ENCODE assay signal across 7 cellular contexts in genomic region chr4:186363038-186363437, GRCh38.
A peak's percentile ranks its signal among the peaks of the same experiment; 100 is the strongest.
DNase-seq lines count a peak whose midpoint lies in the region; ATAC-seq and TF ChIP-seq lines count a peak whose summit lies in the region.
"Not testable (repeated sequence)": the region's sequence is repeated elsewhere in the genome, so short reads cannot be mapped to it uniquely, and the experiment has no call there.

No MANE protein-coding gene starts in this region.

- not testable (repeated sequence) for H4K20me1 ChIP-seq in DND-41 (ENCODE audit: insufficient read depth, low read length); HCT116 (ENCODE audit: insufficient read depth); neural progenitor cell (ENCODE audit: low read depth)

- peaks cover 28% of the 10 kb centered on the region for H3K9me3 Mint-ChIP-seq in neural progenitor cell

- RAD21 ChIA-PET in HCT116 (lab: Charles Lee; ENCODE audit: low non-redundant PET in 1 of 2, low total read pairs in 2 of 2, uncharacterized antibody in 2 of 2, unreplicated experiment in 2 of 2), result not testable (repeated sequence)

- not testable (repeated sequence) for H3K9me2 ChIP-seq in HCT116 (ENCODE audit: insufficient read depth)

- not testable (repeated sequence) for H3K4me3 Mint-ChIP-seq in neural progenitor cell

- not testable (repeated sequence) for H3K9ac ChIP-seq in DND-41 (ENCODE audit: low read depth, low read length); HCT116 (ENCODE audit: low read length); neural progenitor cell

- not testable (repeated sequence) for H3K79me2 ChIP-seq in DND-41 (ENCODE audit: insufficient read depth, low read length); HCT116 (ENCODE audit: insufficient read depth, low read length); neural progenitor cell (ENCODE audit: low read depth)

- H3F3A ChIP-seq in neural progenitor cell (ENCODE audit: low read depth), result not testable (repeated sequence)

- not testable (repeated sequence) for ATAC-seq in DND-41 (ENCODE audit: insufficient read depth, low read depth); HCT116

- not testable (repeated sequence) for H3K4me2 ChIP-seq in DND-41 (ENCODE audit: insufficient read depth, low read length); HCT116 (ENCODE audit: low read length); neural progenitor cell

- CTCF ChIA-PET in HCT116 (lab: Charles Lee), result not testable (repeated sequence)

- not testable (repeated sequence) for H3K4me1 Mint-ChIP-seq in neural progenitor cell

- H3K27ac Mint-ChIP-seq in neural progenitor cell, result not testable (repeated sequence)

- H3K9me3 ChIP-seq in DND-41 (ENCODE audit: insufficient read depth, low read length, severe bottlenecking) (peaks cover 11% of the 10 kb centered on the region), HCT116 (ENCODE audit: control insufficient read depth in 1 of 2, insufficient read depth in 1 of 2, low read depth in 1 of 2, low read length in 2 of 2) (peaks cover 7 to 13% of the 10 kb centered on the region in 2 experiments; a peak in 2 of 4 replicates), neural progenitor cell (ENCODE audit: low read depth) (peaks cover 12% of the 10 kb centered on the region)

- H3K27ac ChIP-seq in DND-41 (ENCODE audit: low read length); HCT116 (ENCODE audit: low read depth, low read length); neural progenitor cell: not testable (repeated sequence)

- not testable (repeated sequence) for H3K27me3 Mint-ChIP-seq in neural progenitor cell (ENCODE audit: insufficient read depth, low read depth)

- peak; percentile 34; the same call in 1 of the 2 replicates for TF ChIP-seq RAD21 in HCT116 (IDR thresholded peaks at IDR 0.05; ENCODE audit: low read depth)

- intact Hi-C loops in HCT116 (cut with micrococcal nuclease), result not testable (repeated sequence)

- not testable (repeated sequence) for H3K4me3 ChIP-seq in DND-41 (ENCODE audit: low read depth in 1 of 2, low read length in 2 of 2); HCT116 (replicated peaks in 1 of 2; ENCODE audit: low read depth in 1 of 2, low read length in 2 of 2); NB4 (ENCODE audit: low read depth, low read length); choroid plexus epithelial cell (ENCODE audit: low read depth, low read length); neural progenitor cell

- TF ChIP-seq POLR2A in HCT116 (IDR thresholded peaks at IDR 0.05; ENCODE audit: borderline replicate concordance, extremely low read depth, insufficient read depth, insufficient read length); NB4 (IDR thresholded peaks at IDR 0.05; ENCODE audit: extremely low read depth, insufficient read length): not testable (repeated sequence)

- BruUV-seq in HCT116 (replicated peaks; lab: Mats Ljungman, UMichigan), result not testable (repeated sequence)

- TF ChIP-seq CTCF in DND-41 (IDR thresholded peaks at IDR 0.05; ENCODE audit: borderline replicate concordance, extremely low read depth, low read length, poor library complexity, severe bottlenecking), result peak; percentile 6
- TF ChIP-seq CTCF in HCT116 (IDR thresholded peaks at IDR 0.05 in 2 of 3, conservative IDR thresholded peaks at IDR 0.05 in 1 of 3; ENCODE audit: borderline replicate concordance in 1 of 3, insufficient read depth in 1 of 3, low read depth in 2 of 3, low read length in 2 of 3), result peak in 2 of 3 experiments; percentile 18 to 27; a peak in 2 of 6 replicates
- not testable (repeated sequence) for TF ChIP-seq CTCF in NB4 (IDR thresholded peaks at IDR 0.05; ENCODE audit: low read depth, low read length)
- peak; percentile 7 for TF ChIP-seq CTCF in choroid plexus epithelial cell (conservative IDR thresholded peaks at IDR 0.05; ENCODE audit: low read depth, low read length)
- peak; percentile 29 for TF ChIP-seq CTCF in neural progenitor cell (IDR thresholded peaks at IDR 0.05)

- not testable (repeated sequence) for H3K4me1 ChIP-seq in DND-41 (ENCODE audit: insufficient read depth, low read length); HCT116 (ENCODE audit: control insufficient read depth in 1 of 2, insufficient read depth in 2 of 2, low read length in 2 of 2); neural progenitor cell

- H3K27me3 ChIP-seq in DND-41 (ENCODE audit: insufficient read depth, low read length, poor library complexity); HCT116 (ENCODE audit: insufficient read depth, low read length); neural progenitor cell: not testable (repeated sequence)

- H2AFZ ChIP-seq in DND-41 (ENCODE audit: low read depth, low read length); HCT116 (ENCODE audit: low read depth, low read length, poor library complexity, severe bottlenecking); neural progenitor cell (replicated peaks): not testable (repeated sequence)

- POLR2A ChIA-PET in HCT116 (lab: Charles Lee), result not testable (repeated sequence)

- not testable (repeated sequence) for H3K36me3 Mint-ChIP-seq in neural progenitor cell

- not testable (repeated sequence) for H3K36me3 ChIP-seq in DND-41 (ENCODE audit: insufficient read depth, low read length); HCT116 (ENCODE audit: control insufficient read depth in 1 of 2, insufficient read depth in 2 of 2, low read length in 2 of 2); neural progenitor cell

- not testable (repeated sequence) for DNase-seq in DND-41; choroid plexus epithelial cell (ENCODE audit: low read depth)
- peak; percentile 12 for DNase-seq in HCT116 (ENCODE audit: low read depth, low spot score)
- DNase-seq in NB4 (ENCODE audit: low read depth), result peak; percentile 18
- peak; percentile 10 to 25 for DNase-seq in SHP77 (lab: John Stamatoyannopoulos, UW)
- DNase-seq in activated CD4-positive, alpha-beta T cell treated with anti-CD3 and anti-CD28 coated beads for 48 hours, result peak; percentile 13
- peak; percentile 8 for DNase-seq in neural progenitor cell (ENCODE audit: low spot score)
